1 cellular context compared by ENCODE assay signal in the genomic region with DNA sequence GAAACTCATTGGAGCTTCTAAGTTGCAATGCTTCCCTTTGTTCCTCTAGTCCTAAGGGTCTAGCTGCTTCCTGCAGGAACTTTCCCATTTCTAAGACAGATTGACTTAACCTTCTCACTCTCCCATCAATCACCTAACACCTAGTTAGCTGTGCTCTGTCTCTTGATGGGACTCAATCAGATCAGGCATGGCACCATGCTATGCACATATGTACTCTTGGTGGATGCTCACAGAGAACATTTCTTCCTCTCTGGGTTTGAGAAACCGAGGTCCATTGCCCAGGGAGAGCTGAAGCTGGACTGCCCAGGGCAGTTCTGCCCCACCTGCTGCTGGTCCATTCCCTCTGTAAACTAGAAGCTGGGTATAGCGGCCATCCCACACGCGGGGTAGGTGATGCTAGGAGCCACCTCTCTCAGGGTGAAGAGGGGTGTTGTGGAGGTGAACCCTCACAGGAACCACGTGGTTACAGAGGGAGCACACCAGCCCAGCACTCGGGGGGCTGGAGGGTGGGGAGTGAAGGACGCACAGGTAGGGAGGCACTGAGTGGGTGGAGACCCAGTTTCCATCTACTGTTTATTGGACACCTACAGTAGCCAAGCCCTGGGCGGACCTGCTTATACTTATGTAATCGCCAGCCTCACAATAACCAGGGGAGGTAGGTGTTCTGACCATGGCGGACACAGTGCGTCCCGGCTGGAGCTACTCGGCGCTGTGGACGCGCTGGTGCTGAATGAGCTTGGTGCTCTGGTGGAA.
TF ChIP-seq lines count a peak whose summit lies in the region.

No MANE protein-coding gene starts in this region.

TF ChIP-seq in H1, 55 proteins besides CTCF, POLR2A, EP300 and RAD21:
- TF ChIP-seq TCF12 (IDR thresholded peaks at IDR 0.05; ENCODE audit: low read depth, low read length) (no peak), SUZ12 (IDR thresholded peaks at IDR 0.05; ENCODE audit: low read length) (no peak), TAF1 (IDR thresholded peaks at IDR 0.05; ENCODE audit: low read depth, low read length) (no peak), CHD1 (IDR thresholded peaks at IDR 0.05; ENCODE audit: low read depth, low read length) (no peak), GTF2F1 (IDR thresholded peaks at IDR 0.05; ENCODE audit: borderline replicate concordance, low read depth, low read length) (no peak), CBX5 (IDR thresholded peaks at IDR 0.05; ENCODE audit: low read depth, low read length) (no peak), SP2 (IDR thresholded peaks at IDR 0.05; ENCODE audit: low read length) (no peak), BACH1 (IDR thresholded peaks at IDR 0.05; ENCODE audit: low read length) (no peak), ASH2L (IDR thresholded peaks at IDR 0.05; ENCODE audit: low read length) (no peak), RXRA (IDR thresholded peaks at IDR 0.05; ENCODE audit: insufficient read depth, low read depth, low read length) (no peak), KDM4A (IDR thresholded peaks at IDR 0.05; ENCODE audit: low read depth, low read length, severe bottlenecking) (no peak), KDM5A (IDR thresholded peaks at IDR 0.05; ENCODE audit: low read length) (no peak), RNF2 (IDR thresholded peaks at IDR 0.05; ENCODE audit: borderline replicate concordance, low read depth, low read length, missing control alignments, poor library complexity, severe bottlenecking) (no peak), RFX5 (IDR thresholded peaks at IDR 0.05; ENCODE audit: borderline replicate concordance, low read depth, low read length) (no peak), NRF1 (IDR thresholded peaks at IDR 0.05; ENCODE audit: low read depth, low read length) (no peak), TEAD4 (IDR thresholded peaks at IDR 0.05; ENCODE audit: low read depth, low read length) (no peak)
- TF ChIP-seq, protein P1, sequence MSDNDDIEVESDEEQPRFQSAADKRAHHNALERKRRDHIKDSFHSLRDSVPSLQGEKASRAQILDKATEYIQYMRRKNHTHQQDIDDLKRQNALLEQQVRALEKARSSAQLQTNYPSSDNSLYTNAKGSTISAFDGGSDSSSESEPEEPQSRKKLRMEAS (IDR thresholded peaks at IDR 0.05): no peak
- TF ChIP-seq, protein P2, sequence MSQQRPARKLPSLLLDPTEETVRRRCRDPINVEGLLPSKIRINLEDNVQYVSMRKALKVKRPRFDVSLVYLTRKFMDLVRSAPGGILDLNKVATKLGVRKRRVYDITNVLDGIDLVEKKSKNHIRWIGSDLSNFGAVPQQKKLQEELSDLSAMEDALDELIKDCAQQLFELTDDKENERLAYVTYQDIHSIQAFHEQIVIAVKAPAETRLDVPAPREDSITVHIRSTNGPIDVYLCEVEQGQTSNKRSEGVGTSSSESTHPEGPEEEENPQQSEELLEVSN (IDR thresholded peaks at IDR 0.05): no peak
- TF ChIP-seq, protein P3, sequence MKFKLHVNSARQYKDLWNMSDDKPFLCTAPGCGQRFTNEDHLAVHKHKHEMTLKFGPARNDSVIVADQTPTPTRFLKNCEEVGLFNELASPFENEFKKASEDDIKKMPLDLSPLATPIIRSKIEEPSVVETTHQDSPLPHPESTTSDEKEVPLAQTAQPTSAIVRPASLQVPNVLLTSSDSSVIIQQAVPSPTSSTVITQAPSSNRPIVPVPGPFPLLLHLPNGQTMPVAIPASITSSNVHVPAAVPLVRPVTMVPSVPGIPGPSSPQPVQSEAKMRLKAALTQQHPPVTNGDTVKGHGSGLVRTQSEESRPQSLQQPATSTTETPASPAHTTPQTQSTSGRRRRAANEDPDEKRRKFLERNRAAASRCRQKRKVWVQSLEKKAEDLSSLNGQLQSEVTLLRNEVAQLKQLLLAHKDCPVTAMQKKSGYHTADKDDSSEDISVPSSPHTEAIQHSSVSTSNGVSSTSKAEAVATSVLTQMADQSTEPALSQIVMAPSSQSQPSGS (IDR thresholded peaks at IDR 0.05; ENCODE audit: low read length): no peak
TF ChIP-seq in H1: peak in this region for 0.
